1 cellular context compared by ENCODE assay signal in the genomic region with DNA sequence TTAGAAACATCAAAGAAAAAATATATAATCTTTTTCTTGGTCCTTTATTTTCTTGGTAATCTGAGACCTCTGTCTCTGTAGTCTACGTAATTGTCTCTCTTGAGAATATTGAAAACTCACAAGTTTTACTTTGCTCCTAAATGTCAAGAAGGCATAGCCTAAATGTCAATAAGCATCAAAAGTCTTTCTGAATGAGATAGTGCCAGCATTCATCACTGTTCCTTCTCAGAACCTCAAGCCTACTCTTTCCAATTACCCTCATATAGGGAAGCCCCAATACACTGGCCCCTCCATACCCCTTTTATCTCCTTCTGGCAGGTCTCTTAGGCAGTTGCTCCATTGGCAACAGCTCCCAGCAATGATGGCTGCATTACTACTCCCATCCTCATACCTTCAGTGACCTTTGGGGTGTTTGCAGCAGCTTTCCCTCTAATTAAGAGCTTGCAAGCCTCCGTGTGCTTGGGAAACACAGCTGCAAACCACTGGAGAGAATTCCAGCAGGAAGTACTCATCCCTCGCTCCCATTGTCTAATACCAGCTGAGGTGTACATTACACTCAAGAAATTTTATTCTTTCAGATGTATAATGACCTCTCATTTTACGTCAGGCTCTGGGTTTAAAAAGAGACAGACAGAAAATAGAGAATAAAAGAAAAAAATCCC.
TF ChIP-seq lines count a peak whose summit lies in the region.

No MANE protein-coding gene starts in this region.

TF ChIP-seq in GM23338, 12 proteins besides CTCF, POLR2A, EP300 and RAD21 (continued from another document):
- TF ChIP-seq, protein P1, sequence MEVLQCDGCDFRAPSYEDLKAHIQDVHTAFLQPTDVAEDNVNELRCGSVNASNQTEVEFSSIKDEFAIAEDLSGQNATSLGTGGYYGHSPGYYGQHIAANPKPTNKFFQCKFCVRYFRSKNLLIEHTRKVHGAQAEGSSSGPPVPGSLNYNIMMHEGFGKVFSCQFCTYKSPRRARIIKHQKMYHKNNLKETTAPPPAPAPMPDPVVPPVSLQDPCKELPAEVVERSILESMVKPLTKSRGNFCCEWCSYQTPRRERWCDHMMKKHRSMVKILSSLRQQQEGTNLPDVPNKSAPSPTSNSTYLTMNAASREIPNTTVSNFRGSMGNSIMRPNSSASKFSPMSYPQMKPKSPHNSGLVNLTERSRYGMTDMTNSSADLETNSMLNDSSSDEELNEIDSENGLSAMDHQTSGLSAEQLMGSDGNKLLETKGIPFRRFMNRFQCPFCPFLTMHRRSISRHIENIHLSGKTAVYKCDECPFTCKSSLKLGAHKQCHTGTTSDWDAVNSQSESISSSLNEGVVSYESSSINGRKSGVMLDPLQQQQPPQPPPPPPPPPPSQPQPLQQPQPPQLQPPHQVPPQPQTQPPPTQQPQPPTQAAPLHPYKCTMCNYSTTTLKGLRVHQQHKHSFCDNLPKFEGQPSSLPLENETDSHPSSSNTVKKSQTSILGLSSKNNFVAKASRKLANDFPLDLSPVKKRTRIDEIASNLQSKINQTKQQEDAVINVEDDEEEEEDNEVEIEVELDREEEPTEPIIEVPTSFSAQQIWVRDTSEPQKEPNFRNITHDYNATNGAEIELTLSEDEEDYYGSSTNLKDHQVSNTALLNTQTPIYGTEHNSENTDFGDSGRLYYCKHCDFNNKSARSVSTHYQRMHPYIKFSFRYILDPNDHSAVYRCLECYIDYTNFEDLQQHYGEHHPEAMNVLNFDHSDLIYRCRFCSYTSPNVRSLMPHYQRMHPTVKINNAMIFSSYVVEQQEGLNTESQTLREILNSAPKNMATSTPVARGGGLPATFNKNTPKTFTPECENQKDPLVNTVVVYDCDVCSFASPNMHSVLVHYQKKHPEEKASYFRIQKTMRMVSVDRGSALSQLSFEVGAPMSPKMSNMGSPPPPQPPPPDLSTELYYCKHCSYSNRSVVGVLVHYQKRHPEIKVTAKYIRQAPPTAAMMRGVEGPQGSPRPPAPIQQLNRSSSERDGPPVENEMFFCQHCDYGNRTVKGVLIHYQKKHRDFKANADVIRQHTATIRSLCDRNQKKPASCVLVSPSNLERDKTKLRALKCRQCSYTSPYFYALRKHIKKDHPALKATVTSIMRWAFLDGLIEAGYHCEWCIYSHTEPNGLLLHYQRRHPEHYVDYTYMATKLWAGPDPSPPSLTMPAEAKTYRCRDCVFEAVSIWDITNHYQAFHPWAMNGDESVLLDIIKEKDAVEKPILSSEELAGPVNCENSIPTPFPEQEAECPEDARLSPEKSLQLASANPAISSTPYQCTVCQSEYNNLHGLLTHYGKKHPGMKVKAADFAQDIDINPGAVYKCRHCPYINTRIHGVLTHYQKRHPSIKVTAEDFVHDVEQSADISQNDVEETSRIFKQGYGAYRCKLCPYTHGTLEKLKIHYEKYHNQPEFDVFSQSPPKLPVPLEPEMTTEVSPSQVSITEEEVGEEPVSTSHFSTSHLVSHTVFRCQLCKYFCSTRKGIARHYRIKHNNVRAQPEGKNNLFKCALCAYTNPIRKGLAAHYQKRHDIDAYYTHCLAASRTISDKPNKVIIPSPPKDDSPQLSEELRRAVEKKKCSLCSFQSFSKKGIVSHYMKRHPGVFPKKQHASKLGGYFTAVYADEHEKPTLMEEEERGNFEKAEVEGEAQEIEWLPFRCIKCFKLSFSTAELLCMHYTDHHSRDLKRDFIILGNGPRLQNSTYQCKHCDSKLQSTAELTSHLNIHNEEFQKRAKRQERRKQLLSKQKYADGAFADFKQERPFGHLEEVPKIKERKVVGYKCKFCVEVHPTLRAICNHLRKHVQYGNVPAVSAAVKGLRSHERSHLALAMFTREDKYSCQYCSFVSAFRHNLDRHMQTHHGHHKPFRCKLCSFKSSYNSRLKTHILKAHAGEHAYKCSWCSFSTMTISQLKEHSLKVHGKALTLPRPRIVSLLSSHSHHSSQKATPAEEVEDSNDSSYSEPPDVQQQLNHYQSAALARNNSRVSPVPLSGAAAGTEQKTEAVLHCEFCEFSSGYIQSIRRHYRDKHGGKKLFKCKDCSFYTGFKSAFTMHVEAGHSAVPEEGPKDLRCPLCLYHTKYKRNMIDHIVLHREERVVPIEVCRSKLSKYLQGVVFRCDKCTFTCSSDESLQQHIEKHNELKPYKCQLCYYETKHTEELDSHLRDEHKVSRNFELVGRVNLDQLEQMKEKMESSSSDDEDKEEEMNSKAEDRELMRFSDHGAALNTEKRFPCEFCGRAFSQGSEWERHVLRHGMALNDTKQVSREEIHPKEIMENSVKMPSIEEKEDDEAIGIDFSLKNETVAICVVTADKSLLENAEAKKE (CRISPR knock-in tag; IDR thresholded peaks at IDR 0.05) = no peak
- TF ChIP-seq, protein P2, sequence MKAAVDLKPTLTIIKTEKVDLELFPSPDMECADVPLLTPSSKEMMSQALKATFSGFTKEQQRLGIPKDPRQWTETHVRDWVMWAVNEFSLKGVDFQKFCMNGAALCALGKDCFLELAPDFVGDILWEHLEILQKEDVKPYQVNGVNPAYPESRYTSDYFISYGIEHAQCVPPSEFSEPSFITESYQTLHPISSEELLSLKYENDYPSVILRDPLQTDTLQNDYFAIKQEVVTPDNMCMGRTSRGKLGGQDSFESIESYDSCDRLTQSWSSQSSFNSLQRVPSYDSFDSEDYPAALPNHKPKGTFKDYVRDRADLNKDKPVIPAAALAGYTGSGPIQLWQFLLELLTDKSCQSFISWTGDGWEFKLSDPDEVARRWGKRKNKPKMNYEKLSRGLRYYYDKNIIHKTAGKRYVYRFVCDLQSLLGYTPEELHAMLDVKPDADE (IDR thresholded peaks at IDR 0.05) = no peak
- TF ChIP-seq EZH2 (IDR thresholded peaks at IDR 0.05; ENCODE audit: low read depth, unreplicated experiment) = no peak
TF ChIP-seq in GM23338: peak in this region for 0.
